Comparison of ENCODE assay signal across 23 cellular contexts in the genomic region with DNA sequence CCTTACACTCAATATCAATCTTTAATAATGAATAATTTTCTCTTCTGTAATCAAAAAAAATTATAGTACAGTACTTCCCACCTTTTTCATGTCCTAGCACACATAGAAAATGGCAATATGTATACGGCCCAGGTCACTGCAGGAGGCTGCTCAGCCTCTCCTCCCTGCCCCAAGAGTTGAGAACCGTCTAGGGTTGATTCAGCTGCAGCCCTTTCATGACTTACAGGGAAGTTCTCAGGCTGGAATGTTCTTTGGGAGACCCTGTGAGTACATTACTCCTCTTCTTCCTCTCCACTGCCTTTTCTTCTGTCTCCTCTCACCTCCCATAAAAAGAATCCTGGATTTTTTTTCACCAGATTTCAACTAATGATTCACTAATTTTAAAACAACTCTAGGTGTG.
"Had no signal": no experiment of that assay in that cellular context is flagged by ENCODE, and none has a peak within 500 bp of the region (broad histone marks: within the 10 kb centered on the region; RNA-seq: fewer than 3 reads in every experiment).

No MANE protein-coding gene starts in this region.

- H3K36me3 Mint-ChIP-seq: naive thymus-derived CD8-positive, alpha-beta T cell; stimulated activated effector memory CD8-positive, alpha-beta T cell treated with anti-CD3 and anti-CD28 coated beads, Interleukin-12 subunit alpha, Interleukin-12 subunit beta, amount 100 ng/mL, for 72 hours; type B pancreatic cell had no signal

- H3K36me3 ChIP-seq: colonic mucosa, esophagus muscularis mucosa, left lung, prostate gland, sigmoid colon, tibial artery had no signal

- H3K4me1 ChIP-seq: colonic mucosa, esophagus muscularis mucosa, left lung, prostate gland, sigmoid colon, testis, tibial artery had no signal

- H3K27ac Mint-ChIP-seq: dendritic cell treated with granulocyte-macrophage colony-stimulating factor and Interleukin-4, amounts not matched to agents 40 ng/mL and 50 ng/mL, for 4 days; naive thymus-derived CD8-positive, alpha-beta T cell; nephron progenitor cell; stimulated activated effector memory CD8-positive, alpha-beta T cell treated with anti-CD3 and anti-CD28 coated beads, Interleukin-12 subunit alpha, Interleukin-12 subunit beta, amount 100 ng/mL, for 72 hours; type B pancreatic cell had no signal

- H3K4me3 ChIP-seq: colonic mucosa, esophagus muscularis mucosa, left lung, prostate gland, sigmoid colon, testis, tibial artery had no signal

- H3K9me3 ChIP-seq: colonic mucosa, esophagus muscularis mucosa, left lung, prostate gland, sigmoid colon, testis, tibial artery had no signal

- H3K27ac ChIP-seq: colonic mucosa, esophagus muscularis mucosa, left lung, prostate gland, sigmoid colon, testis, tibial artery had no signal

- H3K27me3 ChIP-seq: colonic mucosa, esophagus muscularis mucosa, left lung, sigmoid colon, testis, tibial artery had no signal

- ATAC-seq: left cardiac atrium; left lung; naive thymus-derived CD8-positive, alpha-beta T cell; right cardiac atrium; stimulated activated effector memory CD8-positive, alpha-beta T cell treated with anti-CD3 and anti-CD28 coated beads, Interleukin-12 subunit alpha, Interleukin-12 subunit beta, amount 100 ng/mL, for 72 hours; stimulated activated naive CD8-positive, alpha-beta T cell treated with anti-CD3 and anti-CD28 coated beads, Interleukin-15, Interleukin-2, amounts not matched to agents 100 U/mL and 50 U/mL, for 24 hours had no signal

- DNase-seq: colonic mucosa; effector CD8-positive, alpha-beta T cell; foreskin melanocyte; glutamatergic neuron; hypothalamus; left cardiac atrium; left lung; naive thymus-derived CD8-positive, alpha-beta T cell; nephron progenitor cell; nucleus accumbens; right cardiac atrium; sigmoid colon; stimulated activated CD4-positive, alpha-beta T cell treated with anti-CD3 and anti-CD28 coated beads, Interleukin-2, amount 100 ng/mL, for 24 hours; stimulated activated CD4-positive, alpha-beta T cell treated with anti-CD3 and anti-CD28 coated beads, Interleukin-4, amount 100 ng/mL, for 24 hours; stimulated activated naive CD8-positive, alpha-beta T cell treated with anti-CD3 and anti-CD28 coated beads, Interleukin-15, Interleukin-2, amounts not matched to agents 100 U/mL and 50 U/mL, for 24 hours; substantia nigra; testis; tibial artery had no signal

- H3K4me3 Mint-ChIP-seq: dendritic cell treated with granulocyte-macrophage colony-stimulating factor and Interleukin-4, amounts not matched to agents 40 ng/mL and 50 ng/mL, for 4 days; naive thymus-derived CD8-positive, alpha-beta T cell; nephron progenitor cell; stimulated activated effector memory CD8-positive, alpha-beta T cell treated with anti-CD3 and anti-CD28 coated beads, Interleukin-12 subunit alpha, Interleukin-12 subunit beta, amount 100 ng/mL, for 72 hours; type B pancreatic cell had no signal

- H3K4me1 Mint-ChIP-seq: naive thymus-derived CD8-positive, alpha-beta T cell; stimulated activated effector memory CD8-positive, alpha-beta T cell treated with anti-CD3 and anti-CD28 coated beads, Interleukin-12 subunit alpha, Interleukin-12 subunit beta, amount 100 ng/mL, for 72 hours had no signal

- H3K27me3 Mint-ChIP-seq: dendritic cell treated with granulocyte-macrophage colony-stimulating factor and Interleukin-4, amounts not matched to agents 40 ng/mL and 50 ng/mL, for 4 days; naive thymus-derived CD8-positive, alpha-beta T cell; type B pancreatic cell had no signal

- H3K9me3 Mint-ChIP-seq: dendritic cell treated with granulocyte-macrophage colony-stimulating factor and Interleukin-4, amounts not matched to agents 40 ng/mL and 50 ng/mL, for 4 days; stimulated activated effector memory CD8-positive, alpha-beta T cell treated with anti-CD3 and anti-CD28 coated beads, Interleukin-12 subunit alpha, Interleukin-12 subunit beta, amount 100 ng/mL, for 72 hours; type B pancreatic cell had no signal
